In the genomic region with DNA sequence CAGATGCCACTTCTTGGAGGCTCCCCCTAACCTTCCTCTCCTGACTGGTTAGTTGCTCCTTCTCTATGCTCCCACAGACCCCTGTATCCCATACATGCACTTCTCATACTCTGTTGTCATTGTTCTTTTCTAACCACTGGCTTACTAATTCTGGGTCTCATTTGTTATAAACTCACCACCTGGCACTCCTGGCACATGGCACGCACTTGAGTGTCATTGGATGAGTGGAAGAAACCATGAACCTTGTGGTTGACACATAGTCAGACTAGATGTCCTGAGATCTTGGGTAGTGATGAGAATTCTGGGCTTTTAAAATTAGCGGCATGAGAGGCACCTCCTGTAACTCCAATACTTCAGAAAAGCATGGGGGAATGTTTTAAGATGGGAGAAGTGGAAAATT, we compare ENCODE assay signal across 6 cellular contexts.
"Had no signal": no experiment of that assay in that cellular context is flagged by ENCODE, and none has a peak within 500 bp of the region (broad histone marks: within the 10 kb centered on the region; RNA-seq: fewer than 3 reads in every experiment).

No MANE protein-coding gene starts in this region.

- H3K4me1 ChIP-seq: neural progenitor cell had no signal

- DNase-seq: activated gamma-delta T cell treated with Interleukin-2 at 50 U/mL for 16 hours, thyroid gland had no signal

- ATAC-seq: activated CD4-positive, CD25-positive, alpha-beta regulatory T cell treated with anti-CD3 and anti-CD28 coated beads, Interleukin-2, amount 50 U/mL, for 24 hours; right lobe of liver had no signal

- H3K9me3 ChIP-seq: right lobe of liver, thyroid gland had no signal

- H3K27me3 ChIP-seq: neural progenitor cell, right lobe of liver, thyroid gland had no signal

- H3K27ac ChIP-seq: neural progenitor cell, right lobe of liver, thyroid gland had no signal

- H3K4me3 ChIP-seq: neural progenitor cell, right lobe of liver, smooth muscle cell, thyroid gland had no signal

- H3K36me3 ChIP-seq: neural progenitor cell, right lobe of liver, thyroid gland had no signal

- H3K27ac Mint-ChIP-seq: neural progenitor cell had no signal

- H3K4me3 Mint-ChIP-seq: neural progenitor cell had no signal
